17 cellular contexts compared by ENCODE assay signal in the genomic region with DNA sequence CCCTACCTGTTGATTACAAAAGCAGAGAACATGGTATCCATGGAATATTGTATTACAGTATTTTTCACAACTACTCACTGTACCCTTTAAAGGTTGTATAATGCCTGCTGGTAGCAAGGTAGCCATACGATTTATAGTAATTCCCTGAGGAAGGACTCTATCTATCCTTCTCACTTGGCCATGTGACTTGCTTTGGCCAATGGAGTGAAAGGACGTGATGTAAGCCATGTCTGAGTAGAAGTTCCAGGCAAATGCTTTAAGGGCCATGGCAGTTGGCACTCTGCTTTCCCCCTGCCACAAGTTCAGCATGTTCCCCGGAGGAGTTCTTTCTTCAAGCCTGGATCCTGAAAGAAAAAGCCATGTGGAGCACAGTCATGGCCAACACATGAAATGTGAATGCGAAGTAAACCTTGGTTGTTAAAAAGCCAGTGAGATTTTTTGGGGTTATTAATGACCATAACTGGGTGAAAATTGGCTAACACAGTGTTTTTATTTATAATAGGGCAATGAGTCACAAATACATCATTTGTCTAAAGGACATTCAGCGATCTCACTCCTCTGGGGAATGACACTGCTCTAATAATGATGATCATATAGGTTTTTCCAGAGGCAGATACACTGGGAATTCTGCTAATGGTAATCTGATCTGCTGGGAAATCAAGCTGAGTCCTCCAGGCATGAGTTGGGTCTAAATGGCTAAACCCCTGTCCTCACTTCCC.
DNase-seq lines count a peak whose midpoint lies in the region; ATAC-seq, FAIRE-seq and TF ChIP-seq lines count a peak whose summit lies in the region.
"Had no signal": no experiment of that assay in that cellular context is flagged by ENCODE, and none has a peak within 500 bp of the region (broad histone marks: within the 10 kb centered on the region; RNA-seq: fewer than 3 reads in every experiment).

No MANE protein-coding gene starts in this region.

- H3K4me3 ChIP-seq in bronchial epithelial cell (ENCODE audit: low read depth, low read length) (no peak overlapping the region), right atrium auricular region (no peak overlapping the region)
- H3K4me3 ChIP-seq: coronary artery, left ventricle myocardium inferior, sigmoid colon had no signal

- DNase-seq in ELR (ENCODE audit: low read depth), result peak; percentile 60
- DNase-seq in LHCN-M2 (ENCODE audit: low read depth), result peak; percentile 79
- DNase-seq in bronchial epithelial cell (ENCODE audit: low read depth), result peak; percentile 75
- peak; percentile 22 for DNase-seq in myocyte (ENCODE audit: low read depth)
- no peak for DNase-seq in right atrium auricular region (ENCODE audit: low spot score)
- DNase-seq: activated CD4-positive, alpha-beta T cell treated with anti-CD3 and anti-CD28 coated beads, Interleukin-2, amount 50 U/mL, for 48 hours; activated effector memory CD4-positive, alpha-beta T cell treated with Interleukin-2 at 50 U/mL for 16 hours; CD4-positive, CD25-positive, alpha-beta regulatory T cell; H9; left ventricle myocardium inferior; NCI-H1105 treated with DMSO at 0.1 percent for 48 hours; NCI-H510A treated with DMSO at 0.1 percent for 48 hours; sigmoid colon had no signal

- no peak overlapping the region for H3K27ac ChIP-seq in right atrium auricular region
- H3K27ac ChIP-seq: coronary artery, left ventricle myocardium inferior, sigmoid colon had no signal

- no peaks in the 10 kb centered on the region for H3K36me3 ChIP-seq in bronchial epithelial cell (ENCODE audit: control insufficient read depth, insufficient read depth, low read length)
- H3K36me3 ChIP-seq in right atrium auricular region, result no peaks in the 10 kb centered on the region
- H3K36me3 ChIP-seq: left ventricle myocardium inferior, sigmoid colon had no signal

- no peak for FAIRE-seq in bronchial epithelial cell (lab: Jason Lieb, UNC)
- FAIRE-seq: endometrium had no signal

- H3K4me1 ChIP-seq in right atrium auricular region, result peaks cover 0 to 2% of the 10 kb centered on the region in 2 donors
- H3K4me1 ChIP-seq: sigmoid colon had no signal

- no peaks in the 10 kb centered on the region for H3K9me3 ChIP-seq in right atrium auricular region
- H3K9me3 ChIP-seq: left ventricle myocardium inferior, sigmoid colon had no signal

- ATAC-seq in HG03439 (IDR thresholded peaks at IDR 0.05; ENCODE audit: unreplicated experiment) (no peak), HG02981 (IDR thresholded peaks at IDR 0.05; ENCODE audit: unreplicated experiment) (no peak)

- no peak for TF ChIP-seq CTCF in bronchial epithelial cell (IDR thresholded peaks at IDR 0.05; ENCODE audit: insufficient read depth, low read length, severe bottlenecking)
- no peak for TF ChIP-seq CTCF in right atrium auricular region (IDR thresholded peaks at IDR 0.05)

- H3K27me3 ChIP-seq in bronchial epithelial cell (ENCODE audit: control insufficient read depth, insufficient read depth, low read length) (no peaks in the 10 kb centered on the region), right atrium auricular region (no peaks in the 10 kb centered on the region)
- H3K27me3 ChIP-seq: sigmoid colon had no signal
